32 cellular contexts compared by ENCODE assay signal in genomic region chr21:27448960-27449359, GRCh38.
DNase-seq lines count a peak whose midpoint lies in the region; ATAC-seq, FAIRE-seq and TF ChIP-seq lines count a peak whose summit lies in the region.
"Had no signal": no experiment of that assay in that cellular context is flagged by ENCODE, and none has a peak within 500 bp of the region (broad histone marks: within the 10 kb centered on the region; RNA-seq: fewer than 3 reads in every experiment).

No MANE protein-coding gene starts in this region.

- H3K9me3 ChIP-seq in heart right ventricle (no peaks in the 10 kb centered on the region), endothelial cell of umbilical vein (replicated peaks; ENCODE audit: control insufficient read depth, insufficient read depth, low read length) (no peaks in the 10 kb centered on the region), neural progenitor cell (ENCODE audit: low read depth) (no peaks in the 10 kb centered on the region), aorta (ENCODE audit: control insufficient read depth, low read length) (no peaks in the 10 kb centered on the region), tibial artery (no peaks in the 10 kb centered on the region)

- peaks cover 2% of the 10 kb centered on the region for H3K9me3 Mint-ChIP-seq in neural progenitor cell
- H3K9me3 Mint-ChIP-seq in activated CD8-positive, alpha-beta T cell treated with anti-CD3 and anti-CD28 coated beads, Interleukin-2, amount 10 ng/mL, durations not matched to agents 7 days and 5 days (ENCODE audit: insufficient read depth): peaks cover 16% of the 10 kb centered on the region

- no peaks in the 10 kb centered on the region for H3K36me3 Mint-ChIP-seq in neural progenitor cell
- H3K36me3 Mint-ChIP-seq in activated CD8-positive, alpha-beta T cell treated with anti-CD3 and anti-CD28 coated beads, Interleukin-2, amount 10 ng/mL, durations not matched to agents 7 days and 5 days (ENCODE audit: low read depth): no peaks in the 10 kb centered on the region
- H3K36me3 Mint-ChIP-seq: immature natural killer cell; naive thymus-derived CD8-positive, alpha-beta T cell; stimulated activated memory B cell treated with anti-CD40 and anti-IgM and Interleukin-4, amounts not matched to agents 10 μg/mL and 1 μg/mL and 100 μg/mL, for 72 hours had no signal

- H3K27me3 Mint-ChIP-seq in neural progenitor cell (ENCODE audit: insufficient read depth, low read depth): no peaks in the 10 kb centered on the region
- no peaks in the 10 kb centered on the region for H3K27me3 Mint-ChIP-seq in activated CD8-positive, alpha-beta T cell treated with anti-CD3 and anti-CD28 coated beads, Interleukin-2, amount 10 ng/mL, durations not matched to agents 7 days and 5 days (ENCODE audit: low read depth)
- H3K27me3 Mint-ChIP-seq: activated CD4-positive, alpha-beta T cell treated with anti-CD3 and anti-CD28 coated beads, Interleukin-2, amount 10 ng/mL, durations not matched to agents 24 days and 14 days; CD4-positive, alpha-beta T cell; stimulated activated memory B cell treated with anti-CD40 and anti-IgM and Interleukin-4, amounts not matched to agents 10 μg/mL and 1 μg/mL and 100 μg/mL, for 72 hours had no signal

- H3K9ac ChIP-seq in endothelial cell of umbilical vein (replicated peaks; ENCODE audit: extremely low read depth, insufficient read depth, low read length) (no peak overlapping the region), neural progenitor cell (no peak overlapping the region)

- H3K4me3 Mint-ChIP-seq in neural progenitor cell: no peak overlapping the region
- H3K4me3 Mint-ChIP-seq in activated CD8-positive, alpha-beta T cell treated with anti-CD3 and anti-CD28 coated beads, Interleukin-2, amount 10 ng/mL, durations not matched to agents 7 days and 5 days: no peak overlapping the region
- H3K4me3 Mint-ChIP-seq: activated CD4-positive, alpha-beta T cell treated with anti-CD3 and anti-CD28 coated beads, Interleukin-2, amount 10 ng/mL, durations not matched to agents 24 days and 14 days; activated T-cell treated with anti-CD3 and anti-CD28 coated beads, Interleukin-2, amount 50 U/mL, for 4 hours; CD4-positive, alpha-beta T cell; immature natural killer cell; naive thymus-derived CD8-positive, alpha-beta T cell; stimulated activated memory B cell treated with anti-CD40 and anti-IgM and Interleukin-4, amounts not matched to agents 10 μg/mL and 1 μg/mL and 100 μg/mL, for 72 hours had no signal

- H3K36me3 ChIP-seq in heart right ventricle: no peaks in the 10 kb centered on the region
- H3K36me3 ChIP-seq in endothelial cell of umbilical vein (ENCODE audit: control insufficient read depth in 2 of 2, extremely low read depth in 1 of 2, insufficient read depth in 2 of 2, low read length in 2 of 2): no peaks in the 10 kb centered on the region
- H3K36me3 ChIP-seq in neural progenitor cell: no peaks in the 10 kb centered on the region
- no peaks in the 10 kb centered on the region for H3K36me3 ChIP-seq in aorta (ENCODE audit: control insufficient read depth in 1 of 2, insufficient read depth in 2 of 2, low read length in 1 of 2)
- H3K36me3 ChIP-seq in tibial artery: no peaks in the 10 kb centered on the region
- H3K36me3 ChIP-seq: brain microvascular endothelial cell had no signal

- H3K79me2 ChIP-seq in endothelial cell of umbilical vein (ENCODE audit: control insufficient read depth, insufficient read depth, low read length) (no peaks in the 10 kb centered on the region), neural progenitor cell (ENCODE audit: low read depth) (no peaks in the 10 kb centered on the region)
- H3K79me2 ChIP-seq: hepatocyte had no signal

- peak; percentile 85 to 97 (median 94) for ATAC-seq in heart right ventricle
- ATAC-seq in Right ventricle myocardium superior (ENCODE audit: poor library complexity): no peak
- ATAC-seq in aorta (ENCODE audit: low FRiP score): peak; percentile 68
- no peak for ATAC-seq in activated CD8-positive, alpha-beta T cell treated with anti-CD3 and anti-CD28 coated beads, Interleukin-2, amount 10 ng/mL, durations not matched to agents 7 days and 5 days
- ATAC-seq: activated T-cell treated with anti-CD3 and anti-CD28 coated beads, Interleukin-2, amount 50 U/mL, for 4 hours; GM12878; HCT116; naive thymus-derived CD8-positive, alpha-beta T cell; Panc1; stimulated activated memory B cell treated with anti-CD40 and anti-IgM and Interleukin-4, amounts not matched to agents 10 μg/mL and 1 μg/mL and 100 μg/mL, for 72 hours had no signal

- FAIRE-seq in endothelial cell of umbilical vein (lab: Jason Lieb, UNC): peak; percentile 77
- FAIRE-seq: D721Med, GM12878, HTR-8/SVneo, urothelium cell line had no signal

- 60 to 67% methylated on average over 7 of the region's 7 CpGs for WGBS in heart right ventricle, 2 donors
- WGBS in aorta, 2 donors: 88% methylated on average over 7 of the region's 7 CpGs

- CTCF ChIA-PET in endothelial cell of umbilical vein (lab: Charles Lee): interaction anchor here (1.1 to 1.8 kb wide), 4 partner anchors 10 to 604 kb away, joined by 3 to 6 read pairs (median 4); no protein-coding TSS in a partner anchor
- CTCF ChIA-PET in activated CD8-positive, alpha-beta T cell treated with anti-CD3 and anti-CD28 coated beads, Interleukin-2, amount 10 ng/mL, durations not matched to agents 7 days and 5 days (lab: Charles Lee): no interaction called here

- no peak overlapping the region for H2AFZ ChIP-seq in endothelial cell of umbilical vein (ENCODE audit: low read depth, low read length)
- no peak overlapping the region for H2AFZ ChIP-seq in neural progenitor cell (replicated peaks)
- H2AFZ ChIP-seq: hepatocyte had no signal

- no peaks in the 10 kb centered on the region for H3F3A ChIP-seq in neural progenitor cell (ENCODE audit: low read depth)

- H3K4me1 Mint-ChIP-seq in neural progenitor cell: peaks cover 6% of the 10 kb centered on the region
- H3K4me1 Mint-ChIP-seq in activated CD8-positive, alpha-beta T cell treated with anti-CD3 and anti-CD28 coated beads, Interleukin-2, amount 10 ng/mL, durations not matched to agents 7 days and 5 days (ENCODE audit: low read depth): no peaks in the 10 kb centered on the region
- H3K4me1 Mint-ChIP-seq: activated CD4-positive, alpha-beta T cell treated with anti-CD3 and anti-CD28 coated beads, Interleukin-2, amount 10 ng/mL, durations not matched to agents 24 days and 14 days; immature natural killer cell; naive thymus-derived CD8-positive, alpha-beta T cell; stimulated activated memory B cell treated with anti-CD40 and anti-IgM and Interleukin-4, amounts not matched to agents 10 μg/mL and 1 μg/mL and 100 μg/mL, for 72 hours had no signal

- DNase-seq in heart right ventricle (peak in 1 of 2 donors; percentile 66), Right ventricle myocardium superior (no peak), endothelial cell of umbilical vein (ENCODE audit: low read depth, low spot score) (peak; percentile 95), neural progenitor cell (ENCODE audit: low spot score) (peak; percentile 64), aorta (no peak), GM10266 (ENCODE audit: extremely low spot score) (no peak), tibial artery (no peak)
- no peak for DNase-seq in activated CD8-positive, alpha-beta T cell treated with anti-CD3 and anti-CD28 coated beads, Interleukin-2, amount 10 ng/mL, durations not matched to agents 7 days and 5 days
- DNase-seq: activated CD4-positive, alpha-beta T cell treated with anti-CD3 and anti-CD28 coated beads, Interleukin-2, amount 10 ng/mL, durations not matched to agents 24 days and 14 days; activated gamma-delta T cell treated with Interleukin-2 at 50 U/mL for 16 hours; activated T-cell treated with anti-CD3 and anti-CD28 coated beads, Interleukin-2, amount 50 U/mL, for 4 hours; AML-193; brain microvascular endothelial cell; CD4-positive, alpha-beta T cell; immature natural killer cell; KBM-7; midbrain; naive thymus-derived CD8-positive, alpha-beta T cell; NCI-H2081 treated with DMSO at 0.1 percent for 48 hours; SIG-M5; stimulated activated CD4-positive, alpha-beta T cell treated with anti-CD3 and anti-CD28 coated beads, Interleukin-4, amount 100 ng/mL, for 4 hours; substantia nigra; T-helper 9 cell had no signal

- H3K27me3 ChIP-seq in heart right ventricle: no peaks in the 10 kb centered on the region
- no peaks in the 10 kb centered on the region for H3K27me3 ChIP-seq in endothelial cell of umbilical vein (ENCODE audit: control insufficient read depth in 2 of 2, insufficient read depth in 2 of 2, low read length in 2 of 2)
- H3K27me3 ChIP-seq in neural progenitor cell: no peaks in the 10 kb centered on the region
- H3K27me3 ChIP-seq in aorta (ENCODE audit: control insufficient read depth in 1 of 2, insufficient read depth in 2 of 2, low read length in 1 of 2): no peaks in the 10 kb centered on the region
- H3K27me3 ChIP-seq in tibial artery: no peaks in the 10 kb centered on the region
- H3K27me3 ChIP-seq: brain microvascular endothelial cell, hepatocyte had no signal

- intact Hi-C loops in heart right ventricle (cut with DNase I) (no loop called here), Right ventricle myocardium superior (cut with DNase I) (no loop called here), endothelial cell of umbilical vein (cut with micrococcal nuclease) (loop anchor here (1.0 to 5.0 kb wide), 2 partner anchors 78 to 199 kb away; no protein-coding TSS in a partner anchor), aorta (cut with DNase I) (no loop called here), tibial artery (cut with DNase I; ENCODE audit: low total_unique reads) (no loop called here)

- H3K4me3 ChIP-seq in heart right ventricle: no peak overlapping the region
- H3K4me3 ChIP-seq in endothelial cell of umbilical vein (replicated peaks in 1 of 3; ENCODE audit: insufficient read depth in 1 of 3, low read depth in 1 of 3, low read length in 3 of 3): no peak overlapping the region
- H3K4me3 ChIP-seq in neural progenitor cell: no peak overlapping the region
- no peak overlapping the region for H3K4me3 ChIP-seq in aorta (ENCODE audit: low read length in 2 of 2)
- H3K4me3 ChIP-seq in tibial artery: no peak overlapping the region
- H3K4me3 ChIP-seq: GM12878, hepatocyte had no signal

- H3K4me2 ChIP-seq in endothelial cell of umbilical vein (ENCODE audit: insufficient read depth, low read length): peak overlapping the region; percentile 1
- no peak overlapping the region for H3K4me2 ChIP-seq in neural progenitor cell
- H3K4me2 ChIP-seq: hepatocyte had no signal

- no peak for TF ChIP-seq CTCF in heart right ventricle (IDR thresholded peaks at IDR 0.05)
- no peak for TF ChIP-seq CTCF in endothelial cell of umbilical vein (IDR thresholded peaks at IDR 0.05; ENCODE audit: extremely low read depth in 1 of 2, insufficient read depth in 1 of 2, low read depth in 1 of 2, low read length in 2 of 2)
- no peak for TF ChIP-seq CTCF in neural progenitor cell (IDR thresholded peaks at IDR 0.05)
- TF ChIP-seq CTCF in GM10266 (IDR thresholded peaks at IDR 0.05; ENCODE audit: control insufficient read depth, insufficient read depth, low read depth, missing control alignments): no peak
- TF ChIP-seq CTCF in tibial artery (IDR thresholded peaks at IDR 0.05): no peak

- BruUV-seq in endothelial cell of umbilical vein (replicated peaks; lab: Mats Ljungman, UMichigan): no TSS peak

- H3K27ac ChIP-seq in heart right ventricle: peak overlapping the region in 5 of 10 donors; percentile 48 to 84 (median 68)
- no peak overlapping the region for H3K27ac ChIP-seq in endothelial cell of umbilical vein (ENCODE audit: insufficient read depth, low read depth, low read length)
- no peak overlapping the region for H3K27ac ChIP-seq in neural progenitor cell
- H3K27ac ChIP-seq in aorta (ENCODE audit: low read depth in 1 of 2, low read length in 2 of 2): no peak overlapping the region
- H3K27ac ChIP-seq in tibial artery: no peak overlapping the region
- H3K27ac ChIP-seq: brain microvascular endothelial cell, hepatocyte, VCaP had no signal

- no peaks in the 10 kb centered on the region for H3K9me1 ChIP-seq in endothelial cell of umbilical vein (replicated peaks; ENCODE audit: control insufficient read depth, extremely low read depth, insufficient read depth, low read length)

- no peak for TF ChIP-seq POLR2A in endothelial cell of umbilical vein (IDR thresholded peaks at IDR 0.05; ENCODE audit: low read depth, low read length)

- POLR2A ChIA-PET in endothelial cell of umbilical vein (lab: Charles Lee): no interaction called here
- POLR2A ChIA-PET in activated CD8-positive, alpha-beta T cell treated with anti-CD3 and anti-CD28 coated beads, Interleukin-2, amount 10 ng/mL, durations not matched to agents 7 days and 5 days (lab: Charles Lee): no interaction called here

- H3K4me1 ChIP-seq in heart right ventricle (peaks cover 0 to 17% (median 7%) of the 10 kb centered on the region in 9 donors), endothelial cell of umbilical vein (ENCODE audit: control insufficient read depth, extremely low read depth, insufficient read depth, low read length) (no peaks in the 10 kb centered on the region), neural progenitor cell (peaks cover 17% of the 10 kb centered on the region), aorta (ENCODE audit: control insufficient read depth in 1 of 2, insufficient read depth in 2 of 2, low read length in 2 of 2) (no peaks in the 10 kb centered on the region), tibial artery (peaks cover 0 to 5% (median 0%) of the 10 kb centered on the region in 4 donors)

- dilution Hi-C loops in endothelial cell of umbilical vein (cut with MboI; ENCODE audit: extremely low pct_ligation_motif_present, low sequenced_read_pairs): no loop called here

- no peaks in the 10 kb centered on the region for H4K20me1 ChIP-seq in endothelial cell of umbilical vein (replicated peaks; ENCODE audit: control insufficient read depth, extremely low read depth, insufficient read depth, low read length)
- no peaks in the 10 kb centered on the region for H4K20me1 ChIP-seq in neural progenitor cell (ENCODE audit: low read depth)

- no peak overlapping the region for H3K27ac Mint-ChIP-seq in neural progenitor cell
- no peak overlapping the region for H3K27ac Mint-ChIP-seq in activated CD8-positive, alpha-beta T cell treated with anti-CD3 and anti-CD28 coated beads, Interleukin-2, amount 10 ng/mL, durations not matched to agents 7 days and 5 days
- H3K27ac Mint-ChIP-seq: activated CD4-positive, alpha-beta T cell treated with anti-CD3 and anti-CD28 coated beads, Interleukin-2, amount 10 ng/mL, durations not matched to agents 24 days and 14 days; CD4-positive, alpha-beta T cell; immature natural killer cell; naive thymus-derived CD8-positive, alpha-beta T cell; stimulated activated memory B cell treated with anti-CD40 and anti-IgM and Interleukin-4, amounts not matched to agents 10 μg/mL and 1 μg/mL and 100 μg/mL, for 72 hours had no signal

Comparison
In these comparisons a context has a peak if more than half of its experiments do, and no peak if none do; other contexts are left out.
1. ATAC-seq: peak in heart right ventricle (8 of 8) and aorta (single experiment); none in Right ventricle myocardium superior (single experiment) and activated CD8-positive, alpha-beta T cell treated with anti-CD3 and anti-CD28 coated beads, Interleukin-2, amount 10 ng/mL, durations not matched to agents 7 days and 5 days (single experiment).
2. DNase-seq: peak in endothelial cell of umbilical vein (single experiment) and neural progenitor cell (single experiment); none in Right ventricle myocardium superior (single experiment), aorta (0 of 2), GM10266 (single experiment), tibial artery (0 of 2) and activated CD8-positive, alpha-beta T cell treated with anti-CD3 and anti-CD28 coated beads, Interleukin-2, amount 10 ng/mL, durations not matched to agents 7 days and 5 days (single experiment).